ENCODE assay signal across 19 cellular contexts in the genomic region with DNA sequence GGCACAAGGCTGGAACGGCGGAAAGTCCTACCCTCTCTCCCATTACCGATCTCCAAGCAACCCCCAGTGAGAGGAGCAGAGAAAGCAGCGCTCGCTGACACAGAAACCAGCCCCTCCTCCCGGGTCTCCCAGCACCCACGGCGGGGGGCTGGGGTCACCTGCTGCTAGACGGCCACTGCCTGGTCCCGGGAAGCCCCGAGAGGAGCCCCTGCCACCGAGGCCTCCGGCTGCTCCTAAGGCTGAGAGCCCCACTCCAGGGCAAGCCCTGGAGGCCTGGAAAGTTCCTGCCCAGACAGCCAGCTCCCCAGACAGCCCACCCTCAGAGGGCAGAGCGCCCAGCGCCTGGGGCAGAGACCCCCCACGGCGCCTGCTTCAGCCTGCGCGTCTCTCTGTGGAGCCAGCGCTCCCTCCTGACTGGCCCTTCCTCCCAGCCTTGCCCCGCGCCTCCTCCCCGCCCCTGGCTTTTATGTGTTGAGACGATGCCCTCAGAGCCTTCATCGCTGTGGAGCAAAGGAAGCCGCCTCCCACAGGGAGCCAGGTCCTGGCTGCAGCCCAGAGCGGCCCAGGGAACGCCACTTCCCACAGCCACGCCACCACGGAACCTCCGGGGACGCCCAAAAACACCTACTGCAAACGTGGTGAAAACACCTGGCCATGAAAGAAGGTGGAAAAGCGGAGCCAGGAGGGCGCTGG. TPM values are rescaled to one million over a fixed set of nuclear protein-coding genes. Genes with fewer than 3 reads are reported as not detected.
A peak's percentile ranks its signal among the peaks of the same experiment; 100 is the strongest.
DNase-seq lines count a peak whose midpoint lies in the region; ATAC-seq and TF ChIP-seq lines count a peak whose summit lies in the region.
"Had no signal": no experiment of that assay in that cellular context is flagged by ENCODE, and none has a peak within 500 bp of the region (broad histone marks: within the 10 kb centered on the region; RNA-seq: fewer than 3 reads in every experiment).

No MANE protein-coding gene starts in this region.

- DNase-seq in AG10803 (ENCODE audit: low read depth) (peak; percentile 46), NT2/D1 (ENCODE audit: low read depth, low spot score) (no peak), neuronal stem cell (ENCODE audit: low spot score) (no peak), germinal center (ENCODE audit: low spot score) (no peak)
- no peak for DNase-seq in stimulated activated naive CD4-positive, alpha-beta T cell (lab: John Stamatoyannopoulos, UW)
- DNase-seq in CD4-positive, alpha-beta T cell = no peak
- DNase-seq: activated CD4-positive, CD25-positive, alpha-beta regulatory T cell treated with anti-CD3 and anti-CD28 coated beads, Interleukin-2, amount 50 U/mL, for 72 hours; mesendoderm; natural killer cell; NCI-H1105; PC-3; SK-N-SH; stimulated activated CD4-positive, alpha-beta T cell treated with anti-CD3 and anti-CD28 coated beads, Interleukin-12 subunit alpha, Interleukin-12 subunit beta, amount 100 ng/mL, for 4 hours; T1000; testis had no signal

- H3K9me3 Mint-ChIP-seq in CD4-positive, alpha-beta T cell = no peaks in the 10 kb centered on the region
- H3K9me3 Mint-ChIP-seq: activated T-helper 2 cell treated with anti-CD3 and anti-CD28 coated beads, Interferon-gamma antibody, Interleukin-2, Interleukin-4, amounts not matched to agents 10 μg/mL and 5 μg/mL and 100 μg/mL, durations not matched to agents 14 hours and 24 hours and 36 hours; natural killer cell had no signal

- peaks cover 29% of the 10 kb centered on the region for H3K36me3 Mint-ChIP-seq in CD4-positive, alpha-beta T cell (ENCODE audit: low read depth)
- H3K36me3 Mint-ChIP-seq: natural killer cell had no signal

- H3K79me1 ChIP-seq in neuronal stem cell (ENCODE audit: low read depth, low read length) = peaks cover 37% of the 10 kb centered on the region

- H3K27ac ChIP-seq in ectodermal cell (ENCODE audit: insufficient read depth, low read depth, low read length, poor library complexity, severe bottlenecking) (peak overlapping the region; percentile 11), neuronal stem cell (replicated peaks; ENCODE audit: low read length) (peak overlapping the region; percentile 21)
- H3K27ac ChIP-seq in CD4-positive, alpha-beta T cell (ENCODE audit: low read depth, low read length) = no peak overlapping the region
- H3K27ac ChIP-seq: testis had no signal

- H3K23ac ChIP-seq in neuronal stem cell (ENCODE audit: low read depth, low read length, poor library complexity) = peak overlapping the region; percentile 62

- peak overlapping the region; percentile 17 for H3K14ac ChIP-seq in neuronal stem cell (ENCODE audit: low read length)

- ATAC-seq in CD4-positive, alpha-beta T cell (ENCODE audit: poor library complexity) = no peak
- ATAC-seq in GM21447 (IDR thresholded peaks at IDR 0.05; ENCODE audit: unreplicated experiment) = no peak
- ATAC-seq: natural killer cell, PC-3 had no signal

- POLR2A ChIA-PET in CD4-positive, alpha-beta T cell (lab: Charles Lee) = no interaction called here

- H3K9ac ChIP-seq in NT2/D1 (ENCODE audit: insufficient read length, low read depth) (peak overlapping the region; percentile 34), neuronal stem cell (ENCODE audit: low read depth, low read length, poor library complexity) (peak overlapping the region; percentile 78)
- H3K9ac ChIP-seq: SK-N-SH had no signal

- peaks cover 13% of the 10 kb centered on the region for H3K4me1 Mint-ChIP-seq in CD4-positive, alpha-beta T cell (ENCODE audit: low read depth)

- H3K4me3 Mint-ChIP-seq in CD4-positive, alpha-beta T cell = no peak overlapping the region
- H3K4me3 Mint-ChIP-seq: natural killer cell had no signal

- no peaks in the 10 kb centered on the region for H3K27me3 ChIP-seq in NT2/D1 (ENCODE audit: insufficient read depth, insufficient read length)
- no peaks in the 10 kb centered on the region for H3K27me3 ChIP-seq in ectodermal cell (ENCODE audit: control insufficient read depth, insufficient read depth, low read length, poor library complexity, severe bottlenecking)
- H3K27me3 ChIP-seq in neuronal stem cell (ENCODE audit: control insufficient read depth in 3 of 3, insufficient read depth in 3 of 3, low read depth in 1 of 3, low read length in 3 of 3) = no peaks in the 10 kb centered on the region
- H3K27me3 ChIP-seq in CD4-positive, alpha-beta T cell (ENCODE audit: control insufficient read depth, insufficient read depth, low read length) = no peaks in the 10 kb centered on the region
- H3K27me3 ChIP-seq: testis had no signal

- no peak overlapping the region for H2BK15ac ChIP-seq in neuronal stem cell (ENCODE audit: low read length)

- no peak overlapping the region for H2AFZ ChIP-seq in neuronal stem cell (ENCODE audit: low read length)

- H3K4me3 ChIP-seq in AG10803 (ENCODE audit: low read length) = peak overlapping the region; percentile 12; the same call in 1 of the 2 replicates
- H3K4me3 ChIP-seq in NT2/D1 (ENCODE audit: insufficient read length, low read depth) = no peak overlapping the region
- no peak overlapping the region for H3K4me3 ChIP-seq in ectodermal cell (ENCODE audit: insufficient read depth, low read depth, low read length)
- no peak overlapping the region for H3K4me3 ChIP-seq in neuronal stem cell (ENCODE audit: low read length in 2 of 2)
- H3K4me3 ChIP-seq: testis had no signal

- no peak overlapping the region for H2BK120ac ChIP-seq in neuronal stem cell (ENCODE audit: low read depth, low read length)

- H2BK5ac ChIP-seq in neuronal stem cell (ENCODE audit: low read length) = peak overlapping the region; percentile 26

- no peaks in the 10 kb centered on the region for H3K9me3 ChIP-seq in NT2/D1 (ENCODE audit: insufficient read depth, low read length)
- H3K9me3 ChIP-seq in ectodermal cell (ENCODE audit: control insufficient read depth, low read length) = no peaks in the 10 kb centered on the region
- no peaks in the 10 kb centered on the region for H3K9me3 ChIP-seq in neuronal stem cell (replicated peaks in 1 of 2; ENCODE audit: control insufficient read depth in 2 of 2, insufficient read depth in 1 of 2, low read depth in 1 of 2, low read length in 2 of 2)
- no peaks in the 10 kb centered on the region for H3K9me3 ChIP-seq in CD4-positive, alpha-beta T cell (ENCODE audit: control insufficient read depth, low read length)
- H3K9me3 ChIP-seq: SK-N-SH, testis had no signal

- H3K4me2 ChIP-seq in neuronal stem cell (ENCODE audit: insufficient read depth, low read length, poor library complexity, severe bottlenecking) = no peak overlapping the region
- H3K4me2 ChIP-seq: SK-N-SH had no signal

- no peak for TF ChIP-seq CTCF in AG10803 (conservative IDR thresholded peaks at IDR 0.05; ENCODE audit: low read length)
- no peak for TF ChIP-seq CTCF in CD4-positive, alpha-beta T cell (IDR thresholded peaks at IDR 0.05)

- intact Hi-C loops in CD4-positive, alpha-beta T cell (cut with DNase I, micrococcal nuclease) = no loop called here

- no peaks in the 10 kb centered on the region for H3K27me3 Mint-ChIP-seq in CD4-positive, alpha-beta T cell
- H3K27me3 Mint-ChIP-seq: progenitor cell of endocrine pancreas had no signal

- H3K36me3 ChIP-seq in NT2/D1 (ENCODE audit: insufficient read depth, insufficient read length, low read length) (peaks cover 67% of the 10 kb centered on the region), ectodermal cell (ENCODE audit: control insufficient read depth, insufficient read depth, low read length) (peaks cover 5% of the 10 kb centered on the region), neuronal stem cell (replicated peaks in 1 of 2; ENCODE audit: control insufficient read depth in 2 of 2, insufficient read depth in 2 of 2, low read length in 2 of 2) (peaks cover 27 to 61% of the 10 kb centered on the region in 2 donors)

- no peak overlapping the region for H4K8ac ChIP-seq in neuronal stem cell (ENCODE audit: low read depth, low read length)

- H3K4me1 ChIP-seq in NT2/D1 (ENCODE audit: insufficient read depth, insufficient read length) (peaks cover 22% of the 10 kb centered on the region), ectodermal cell (ENCODE audit: control insufficient read depth, insufficient read depth, low read length) (peaks cover 26% of the 10 kb centered on the region), neuronal stem cell (ENCODE audit: control insufficient read depth in 2 of 2, insufficient read depth in 1 of 2, low read depth in 1 of 2, low read length in 2 of 2) (peaks cover 7 to 21% of the 10 kb centered on the region in 2 donors)

- 69 to 71% methylated on average over 35 of the region's 35 CpGs for WGBS in ectodermal cell, 2 experiments
- WGBS in neuronal stem cell (ENCODE audit: extremely low coverage in 2 of 2, insufficient read length in 2 of 2, insufficient replicate concordance in 1 of 2), 2 donors = no CpG with 5 or more reads among the region's 35 CpGs

- no peak overlapping the region for H3K4ac ChIP-seq in neuronal stem cell (ENCODE audit: low read length)

- no peak overlapping the region for H3K27ac Mint-ChIP-seq in CD4-positive, alpha-beta T cell
- H3K27ac Mint-ChIP-seq: activated T-helper 2 cell treated with anti-CD3 and anti-CD28 coated beads, Interferon-gamma antibody, Interleukin-2, Interleukin-4, amounts not matched to agents 10 μg/mL and 5 μg/mL and 100 μg/mL, durations not matched to agents 14 hours and 24 hours and 36 hours had no signal

- CTCF ChIA-PET in CD4-positive, alpha-beta T cell (lab: Charles Lee) = no interaction called here

- peak overlapping the region; percentile 67 for H2AK5ac ChIP-seq in neuronal stem cell (ENCODE audit: low read depth, low read length)

- peak overlapping the region; percentile 88 for H3K18ac ChIP-seq in neuronal stem cell (ENCODE audit: low read length)

- no peak overlapping the region for H4K91ac ChIP-seq in neuronal stem cell (ENCODE audit: low read depth, low read length, poor library complexity)

- H2BK12ac ChIP-seq in neuronal stem cell (ENCODE audit: low read length) = no peak overlapping the region

RNA-seq across cellular contexts. Expression of gene MLLT1, which starts 51.1 kb away (rescaled TPM):
- 55.4 TPM for polyA plus RNA-seq in ectodermal cell (2013, experiment 1 of 4)
- polyA plus RNA-seq in ectodermal cell (2013, experiment 2 of 4) = 61.2 TPM
- 58.3 TPM for polyA plus RNA-seq in ectodermal cell (2013, experiment 3 of 4)
- polyA plus RNA-seq in ectodermal cell (2013, experiment 4 of 4) = 61.6 TPM
- 43.3 TPM for polyA plus RNA-seq in neuronal stem cell (2013, experiment 1 of 2)
- polyA plus RNA-seq in neuronal stem cell (2013, experiment 2 of 2) = 43.5 TPM
- 10 to 100 TPM; 18.3 to 22.1 TPM for total RNA-seq in CD4-positive, alpha-beta T cell
